In the genomic region with DNA sequence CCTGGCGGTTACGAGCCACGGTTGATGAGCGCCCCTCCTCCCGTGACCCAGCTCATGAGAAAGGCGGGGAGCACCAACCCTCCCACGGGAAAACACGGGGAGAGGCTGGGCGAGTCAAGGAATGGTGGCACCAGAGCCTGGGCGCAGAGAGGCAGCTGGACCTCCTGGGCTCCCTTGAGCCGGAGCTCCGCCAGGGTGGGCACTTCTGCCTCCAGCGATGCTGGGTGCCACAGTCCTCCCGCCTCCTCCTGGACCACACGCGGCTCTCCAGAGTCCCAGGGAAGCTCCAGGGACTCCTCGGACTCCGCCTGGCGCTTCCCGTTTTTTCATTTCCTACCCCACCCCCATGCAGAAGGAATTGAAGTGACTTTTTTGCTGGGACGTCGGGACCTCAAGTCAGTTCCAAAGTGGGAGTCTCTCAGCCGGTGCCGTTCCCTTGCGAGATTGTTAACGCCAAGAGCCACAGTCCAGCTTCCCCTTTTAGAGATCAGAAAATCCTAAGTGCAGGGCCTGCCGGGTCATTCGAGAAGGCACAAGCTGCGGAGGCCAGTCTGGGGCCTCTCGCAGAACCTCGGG, we compare ENCODE assay signal across 14 cellular contexts.
A peak's percentile ranks its signal among the peaks of the same experiment; 100 is the strongest.
DNase-seq lines count a peak whose midpoint lies in the region; ATAC-seq and TF ChIP-seq lines count a peak whose summit lies in the region.
"Had no signal": no experiment of that assay in that cellular context is flagged by ENCODE, and none has a peak within 500 bp of the region (broad histone marks: within the 10 kb centered on the region; RNA-seq: fewer than 3 reads in every experiment).

No MANE protein-coding gene starts in this region.

- no peak for DNase-seq in activated naive CD4-positive, alpha-beta T cell (lab: John Stamatoyannopoulos, UW)
- DNase-seq in NB4 (ENCODE audit: low read depth): peak; percentile 76
- DNase-seq in coronary artery (ENCODE audit: low spot score): no peak
- no peak for DNase-seq in amniotic stem cell (lab: John Stamatoyannopoulos, UW)
- no peak for DNase-seq in stimulated activated CD8-positive, alpha-beta memory T cell treated with anti-CD3 and anti-CD28 coated beads, Interleukin-4, amount 100 ng/mL, for 48 hours
- DNase-seq: activated CD4-positive, alpha-beta T cell treated with anti-CD3 and anti-CD28 coated beads, Interleukin-2, amount 50 U/mL, for 4 hours; effector memory CD8-positive, alpha-beta T cell; GM23248; head of caudate nucleus had no signal

- H3K27ac ChIP-seq in coronary artery: no peak overlapping the region
- H3K27ac ChIP-seq: GM23248, right atrium auricular region had no signal

- no peak for TF ChIP-seq POLR2A in NB4 (IDR thresholded peaks at IDR 0.05; ENCODE audit: extremely low read depth, insufficient read length)

- H3K4me3 Mint-ChIP-seq in activated naive CD4-positive, alpha-beta T cell treated with anti-CD3 and anti-CD28 coated beads, Interleukin-2, amount 50 U/mL, for 24 hours: no peak overlapping the region
- peak overlapping the region; percentile 13 for H3K4me3 Mint-ChIP-seq in stimulated activated memory B cell treated with anti-CD40 and anti-IgM and Interleukin-4, amounts not matched to agents 10 μg/mL and 1 μg/mL and 100 μg/mL, for 72 hours

- ATAC-seq in stimulated activated memory B cell treated with anti-CD40 and anti-IgM and Interleukin-4, amounts not matched to agents 10 μg/mL and 1 μg/mL and 100 μg/mL, for 72 hours: no peak
- ATAC-seq in GM21526 (IDR thresholded peaks at IDR 0.05; ENCODE audit: low FRiP score, unreplicated experiment): no peak

- peak overlapping the region; percentile 51 for H3K27ac Mint-ChIP-seq in activated naive CD4-positive, alpha-beta T cell treated with anti-CD3 and anti-CD28 coated beads, Interleukin-2, amount 50 U/mL, for 24 hours
- no peak overlapping the region for H3K27ac Mint-ChIP-seq in stimulated activated memory B cell treated with anti-CD40 and anti-IgM and Interleukin-4, amounts not matched to agents 10 μg/mL and 1 μg/mL and 100 μg/mL, for 72 hours

- H3K4me3 ChIP-seq in NB4 (ENCODE audit: low read depth, low read length) (no peak overlapping the region), coronary artery (peak overlapping the region; percentile 28)
- H3K4me3 ChIP-seq: GM23248, right atrium auricular region had no signal

- H3K27me3 Mint-ChIP-seq in activated naive CD4-positive, alpha-beta T cell treated with anti-CD3 and anti-CD28 coated beads, Interleukin-2, amount 50 U/mL, for 24 hours: peaks cover 53% of the 10 kb centered on the region
- H3K27me3 Mint-ChIP-seq in stimulated activated memory B cell treated with anti-CD40 and anti-IgM and Interleukin-4, amounts not matched to agents 10 μg/mL and 1 μg/mL and 100 μg/mL, for 72 hours: peaks cover 83% of the 10 kb centered on the region

- peaks cover 41% of the 10 kb centered on the region for H3K4me1 Mint-ChIP-seq in activated naive CD4-positive, alpha-beta T cell treated with anti-CD3 and anti-CD28 coated beads, Interleukin-2, amount 50 U/mL, for 24 hours
- H3K4me1 Mint-ChIP-seq in stimulated activated memory B cell treated with anti-CD40 and anti-IgM and Interleukin-4, amounts not matched to agents 10 μg/mL and 1 μg/mL and 100 μg/mL, for 72 hours: peaks cover 38% of the 10 kb centered on the region

- TF ChIP-seq CTCF in NB4 (IDR thresholded peaks at IDR 0.05; ENCODE audit: low read depth, low read length): no peak
- TF ChIP-seq CTCF in coronary artery (IDR thresholded peaks at IDR 0.05): no peak

- no peaks in the 10 kb centered on the region for H3K36me3 Mint-ChIP-seq in activated naive CD4-positive, alpha-beta T cell treated with anti-CD3 and anti-CD28 coated beads, Interleukin-2, amount 50 U/mL, for 24 hours
- peaks cover 5% of the 10 kb centered on the region for H3K36me3 Mint-ChIP-seq in stimulated activated memory B cell treated with anti-CD40 and anti-IgM and Interleukin-4, amounts not matched to agents 10 μg/mL and 1 μg/mL and 100 μg/mL, for 72 hours

- H3K9me3 Mint-ChIP-seq in activated naive CD4-positive, alpha-beta T cell treated with anti-CD3 and anti-CD28 coated beads, Interleukin-2, amount 50 U/mL, for 24 hours: no peaks in the 10 kb centered on the region
- H3K9me3 Mint-ChIP-seq in stimulated activated memory B cell treated with anti-CD40 and anti-IgM and Interleukin-4, amounts not matched to agents 10 μg/mL and 1 μg/mL and 100 μg/mL, for 72 hours: peaks cover 5% of the 10 kb centered on the region
- H3K9me3 Mint-ChIP-seq: CD4-positive, alpha-beta T cell; effector memory CD8-positive, alpha-beta T cell had no signal
